10 cellular contexts compared by ENCODE assay signal in the genomic region with DNA sequence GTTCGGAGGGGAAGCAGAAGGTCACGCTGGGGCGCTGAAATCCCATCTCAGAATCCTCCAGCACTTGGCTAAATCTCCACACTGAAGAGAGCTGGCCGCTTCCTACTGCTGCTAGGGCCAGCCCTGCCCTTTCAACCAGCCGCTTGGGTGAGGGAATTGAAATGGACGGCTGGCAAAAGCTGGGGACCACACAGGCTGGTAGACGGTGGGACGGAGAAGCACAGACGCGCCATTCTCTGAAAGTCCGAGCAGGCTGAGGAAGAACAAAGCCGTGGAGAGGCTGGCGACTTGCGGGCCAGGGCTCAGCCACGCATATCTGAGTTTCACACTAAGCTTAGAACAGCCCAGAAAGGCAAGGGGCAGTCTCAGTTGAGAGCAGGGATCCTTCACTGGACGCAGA. TPM values are rescaled to one million over a fixed set of nuclear protein-coding genes. Genes with fewer than 3 reads are reported as not detected.
DNase-seq lines count a peak whose midpoint lies in the region; ATAC-seq and TF ChIP-seq lines count a peak whose summit lies in the region.
"Had no signal": no experiment of that assay in that cellular context is flagged by ENCODE, and none has a peak within 500 bp of the region (broad histone marks: within the 10 kb centered on the region; RNA-seq: fewer than 3 reads in every experiment).

No MANE protein-coding gene starts in this region.

- TF ChIP-seq CTCF in HFFc6 (IDR thresholded peaks at IDR 0.05): no peak
- TF ChIP-seq CTCF in activated CD8-positive, alpha-beta T cell treated with anti-CD3 and anti-CD28 coated beads for 36 hours (IDR thresholded peaks at IDR 0.05): no peak
- no peak for TF ChIP-seq CTCF in spleen (IDR thresholded peaks at IDR 0.05 in 8 of 11, conservative IDR thresholded peaks at IDR 0.05 in 3 of 11)

- peak overlapping the region; percentile 86 to 99 (median 95) for H3K4me3 ChIP-seq in spleen

- peaks cover 0 to 64% (median 25%) of the 10 kb centered on the region in 6 donors for H3K36me3 ChIP-seq in spleen

- peaks cover 53% of the 10 kb centered on the region for H3K36me3 Mint-ChIP-seq in HFFc6 (ENCODE audit: low read depth)
- peaks cover 51% of the 10 kb centered on the region for H3K36me3 Mint-ChIP-seq in activated CD8-positive, alpha-beta T cell treated with anti-CD3 and anti-CD28 coated beads for 36 hours (ENCODE audit: low read depth)
- peaks cover 8 to 26% (median 26%) of the 10 kb centered on the region in 3 donors for H3K36me3 Mint-ChIP-seq in immature natural killer cell

- no peaks in the 10 kb centered on the region for H3K27me3 ChIP-seq in spleen (replicated peaks in 1 of 7)

- POLR2A ChIA-PET in activated CD8-positive, alpha-beta T cell treated with anti-CD3 and anti-CD28 coated beads for 36 hours (lab: Charles Lee): interaction anchor here (0.8 to 14.9 kb wide), 7 partner anchors 12 to 549 kb away, joined by 3 to 768 read pairs (median 3); partner anchors contain the start of gene PYGM

- H3K27ac ChIP-seq in spleen: peak overlapping the region; percentile 36 to 98 (median 96)
- H3K27ac ChIP-seq: epithelial cell of prostate had no signal

- ATAC-seq in activated CD8-positive, alpha-beta T cell treated with anti-CD3 and anti-CD28 coated beads for 36 hours: no peak

- H3K4me3 Mint-ChIP-seq in HFFc6 (peak overlapping the region; percentile 99), immature natural killer cell (peak overlapping the region; percentile 93 to 99 (median 98))
- peak overlapping the region; percentile 99 for H3K4me3 Mint-ChIP-seq in activated CD8-positive, alpha-beta T cell treated with anti-CD3 and anti-CD28 coated beads for 36 hours

- H3K4me1 Mint-ChIP-seq in HFFc6 (ENCODE audit: low read depth) (peaks cover 73% of the 10 kb centered on the region), immature natural killer cell (peaks cover 84% of the 10 kb centered on the region in 2 donors)
- peaks cover 71% of the 10 kb centered on the region for H3K4me1 Mint-ChIP-seq in activated CD8-positive, alpha-beta T cell treated with anti-CD3 and anti-CD28 coated beads for 36 hours (ENCODE audit: low read depth)

- no peaks in the 10 kb centered on the region for H3K9me3 ChIP-seq in spleen

- peaks cover 14% of the 10 kb centered on the region for H3K27me3 Mint-ChIP-seq in HFFc6 (ENCODE audit: insufficient read depth)
- H3K27me3 Mint-ChIP-seq in activated CD8-positive, alpha-beta T cell treated with anti-CD3 and anti-CD28 coated beads for 36 hours: no peaks in the 10 kb centered on the region
- peaks cover 27 to 35% (median 33%) of the 10 kb centered on the region in 3 donors for H3K27me3 Mint-ChIP-seq in immature natural killer cell (ENCODE audit: low read depth in 3 of 3)

- DNase-seq in HFFc6 (no peak), immature natural killer cell (no peak), spleen (peak; percentile 77), LoVo (ENCODE audit: low spot score) (no peak), NCI-H2029 (lab: John Stamatoyannopoulos, UW) (no peak), cerebellar cortex (ENCODE audit: low spot score) (no peak)
- DNase-seq in activated CD8-positive, alpha-beta T cell treated with anti-CD3 and anti-CD28 coated beads for 36 hours: no peak
- DNase-seq: H7, NCI-H510A treated with DMSO at 0.1 percent for 48 hours had no signal

- WGBS in spleen, 5 donors: 63 to 79% (median 69%) methylated on average over 15 to 16 of the region's 16 CpGs

- intact Hi-C loops in activated CD8-positive, alpha-beta T cell treated with anti-CD3 and anti-CD28 coated beads for 36 hours (cut with micrococcal nuclease): no loop called here
- intact Hi-C loops in spleen (cut with DNase I; ENCODE audit: low total_unique reads): no loop called here

- CTCF ChIA-PET in activated CD8-positive, alpha-beta T cell treated with anti-CD3 and anti-CD28 coated beads for 36 hours (lab: Charles Lee): interaction anchor here (1.0 to 29.9 kb wide), 5 partner anchors 8 to 19 kb away, joined by 3 to 1168 read pairs (median 9); partner anchors contain the start of gene CDC42BPG

- peaks cover 69 to 93% (median 91%) of the 10 kb centered on the region in 6 donors for H3K4me1 ChIP-seq in spleen

- TF ChIP-seq POLR2A in spleen (IDR thresholded peaks at IDR 0.05): no peak

- H3K27ac Mint-ChIP-seq in HFFc6 (no peak overlapping the region; the same call in 1 of the 2 replicates), immature natural killer cell (peak overlapping the region; percentile 90 to 99 (median 98))
- peak overlapping the region; percentile 84 for H3K27ac Mint-ChIP-seq in activated CD8-positive, alpha-beta T cell treated with anti-CD3 and anti-CD28 coated beads for 36 hours

- H3K9me3 Mint-ChIP-seq in HFFc6 (no peaks in the 10 kb centered on the region), immature natural killer cell (no peaks in the 10 kb centered on the region)
- no peaks in the 10 kb centered on the region for H3K9me3 Mint-ChIP-seq in activated CD8-positive, alpha-beta T cell treated with anti-CD3 and anti-CD28 coated beads for 36 hours

RNA-seq across cellular contexts. Expression of gene EHD1, which starts 3.6 kb away (rescaled TPM):
- 100 to 1,000 TPM; 189 to 227 (median 197) TPM for total RNA-seq in HFFc6 (2021; fragmentation: NEBNext Ultra II Directional; extraction: Animal tissue kit (Norgen Biotek cat#: 25700))
- total RNA-seq in activated CD8-positive, alpha-beta T cell treated with anti-CD3 and anti-CD28 coated beads for 36 hours: 10 to 100 TPM; 60.3 to 65.1 TPM
- polyA plus RNA-seq in immature natural killer cell (100 to 1,000 TPM; 136 to 247 (median 160) TPM), spleen (10 to 100 TPM; 51.9 to 93.9 (median 53.7) TPM)
- 100 to 1,000 TPM; 117 to 337 (median 201) TPM for total RNA-seq in spleen

RNA-seq across cellular contexts. Expression of gene CDC42BPG, which starts 30.4 kb away (rescaled TPM):
- under 1 TPM in 5 of 6 experiments, not detected in 1; 0.02 to 0.21 (median 0.05) TPM for total RNA-seq in HFFc6 (2021; fragmentation: NEBNext Ultra II Directional; extraction: Animal tissue kit (Norgen Biotek cat#: 25700))
- total RNA-seq in activated CD8-positive, alpha-beta T cell treated with anti-CD3 and anti-CD28 coated beads for 36 hours: under 1 TPM; 0.31 to 0.61 TPM
- polyA plus RNA-seq in immature natural killer cell (under 1 TPM in 2 of 3 donors, not detected in 1; 0.13 to 0.22 TPM), spleen (1 to 10 TPM in 2 of 3 donors, under 1 TPM in 1; 0.74 to 2.0 (median 1.0) TPM)
- total RNA-seq in spleen: 1 to 10 TPM; 1.9 to 4.6 (median 2.6) TPM

RNA-seq across cellular contexts. Expression of gene ATG2A, which starts 42.2 kb away (rescaled TPM):
- total RNA-seq in HFFc6 (2021; fragmentation: NEBNext Ultra II Directional; extraction: Animal tissue kit (Norgen Biotek cat#: 25700)): 10 to 100 TPM; 19.0 to 21.7 (median 20.0) TPM
- total RNA-seq in activated CD8-positive, alpha-beta T cell treated with anti-CD3 and anti-CD28 coated beads for 36 hours: 10 to 100 TPM; 17.1 to 17.5 TPM
- 10 to 100 TPM in 1 of 3 donors, 1 to 10 TPM in 2; 3.7 to 10.0 (median 6.7) TPM for polyA plus RNA-seq in immature natural killer cell
- total RNA-seq in spleen: 10 to 100 TPM; 32.7 to 57.3 (median 40.3) TPM
- polyA plus RNA-seq in spleen: 10 to 100 TPM; 14.3 to 30.3 (median 28.8) TPM

RNA-seq across cellular contexts. Expression of gene PPP2R5B, which starts 49.6 kb away (rescaled TPM):
- 10 to 100 TPM; 16.2 to 28.1 (median 19.6) TPM for total RNA-seq in HFFc6 (2021; fragmentation: NEBNext Ultra II Directional; extraction: Animal tissue kit (Norgen Biotek cat#: 25700))
- 10 to 100 TPM; 20.2 to 21.2 TPM for total RNA-seq in activated CD8-positive, alpha-beta T cell treated with anti-CD3 and anti-CD28 coated beads for 36 hours
- polyA plus RNA-seq in immature natural killer cell (10 to 100 TPM in 2 of 3 donors, 1 to 10 TPM in 1; 7.8 to 14.6 (median 14.0) TPM), spleen (10 to 100 TPM; 10.8 to 25.4 (median 15.2) TPM)
- 10 to 100 TPM; 21.9 to 45.1 (median 30.4) TPM for total RNA-seq in spleen
